In genomic region chr5:128682669-128683068, GRCh38 we compare ENCODE assay signal across 15 cellular contexts.
A peak's percentile ranks its signal among the peaks of the same experiment; 100 is the strongest.
DNase-seq lines count a peak whose midpoint lies in the region; ATAC-seq, FAIRE-seq and TF ChIP-seq lines count a peak whose summit lies in the region.
"Had no signal": no experiment of that assay in that cellular context is flagged by ENCODE, and none has a peak within 500 bp of the region (broad histone marks: within the 10 kb centered on the region; RNA-seq: fewer than 3 reads in every experiment).

No MANE protein-coding gene starts in this region.

- H3K27ac Mint-ChIP-seq in GM23338 = no peak overlapping the region
- H3K27ac Mint-ChIP-seq in chondrocyte (ENCODE audit: unreplicated experiment) = no peak overlapping the region
- H3K27ac Mint-ChIP-seq: CD14-positive monocyte; CD8-positive, alpha-beta T cell; HFFc6 had no signal

- H3K9me3 Mint-ChIP-seq in GM23338 (no peaks in the 10 kb centered on the region), chondrocyte (ENCODE audit: low read depth) (no peaks in the 10 kb centered on the region)
- H3K9me3 Mint-ChIP-seq: CD14-positive monocyte, HFFc6 had no signal

- H3K36me3 Mint-ChIP-seq in GM23338 (ENCODE audit: low read depth) (no peaks in the 10 kb centered on the region), chondrocyte (ENCODE audit: low read depth) (no peaks in the 10 kb centered on the region)
- H3K36me3 Mint-ChIP-seq: CD14-positive monocyte; CD8-positive, alpha-beta T cell had no signal

- no peaks in the 10 kb centered on the region for H3K9me3 ChIP-seq in IMR-90 (ENCODE audit: control insufficient read depth, insufficient read depth, low read length)
- H3K9me3 ChIP-seq in H1 (ENCODE audit: insufficient read depth in 2 of 2, low read depth in 1 of 2, low read length in 1 of 2) = no peaks in the 10 kb centered on the region
- H3K9me3 ChIP-seq in mesenchymal stem cell (ENCODE audit: control insufficient read depth, low read length) = no peaks in the 10 kb centered on the region
- H3K9me3 ChIP-seq: A549, HAP-1 had no signal

- H3K23me2 ChIP-seq in H1 (ENCODE audit: low read depth, low read length) = no peaks in the 10 kb centered on the region

- H3K79me1 ChIP-seq in IMR-90 (ENCODE audit: low read depth in 1 of 2, low read length in 2 of 2) (no peaks in the 10 kb centered on the region), H1 (ENCODE audit: low read depth, low read length) (no peaks in the 10 kb centered on the region), mesenchymal stem cell (replicated peaks; ENCODE audit: low read length, poor library complexity, severe bottlenecking) (no peaks in the 10 kb centered on the region)

- H2AK5ac ChIP-seq in IMR-90 (ENCODE audit: low read depth, low read length) (no peak overlapping the region), H1 (ENCODE audit: low read depth, low read length) (no peak overlapping the region), mesenchymal stem cell (ENCODE audit: low read length, severe bottlenecking) (no peak overlapping the region)

- H2BK120ac ChIP-seq in IMR-90 (ENCODE audit: low read depth, low read length) (no peak overlapping the region), H1 (replicated peaks; ENCODE audit: low read depth, low read length) (no peak overlapping the region), mesenchymal stem cell (ENCODE audit: low read depth, low read length) (no peak overlapping the region)

- H3K9ac ChIP-seq in IMR-90 (ENCODE audit: low read depth, low read length) (no peak overlapping the region), H1 (replicated peaks in 1 of 4; ENCODE audit: extremely low read depth in 1 of 4, low read depth in 3 of 4, low read length in 3 of 4) (no peak overlapping the region), mesenchymal stem cell (ENCODE audit: low read length) (no peak overlapping the region)
- H3K9ac ChIP-seq: GM23248 had no signal

- no peak overlapping the region for H3K18ac ChIP-seq in IMR-90 (ENCODE audit: low read depth, low read length)
- H3K18ac ChIP-seq in H1 (ENCODE audit: extremely low read depth, low read length) = no peak overlapping the region
- no peak overlapping the region for H3K18ac ChIP-seq in mesenchymal stem cell (ENCODE audit: low read depth in 1 of 2, low read length in 2 of 2)

- H4K8ac ChIP-seq in IMR-90 (ENCODE audit: low read depth in 2 of 2, low read length in 2 of 2) (no peak overlapping the region), H1 (ENCODE audit: extremely low read depth, insufficient read depth, low read length) (no peak overlapping the region), mesenchymal stem cell (ENCODE audit: low read length) (no peak overlapping the region)

- H3K9me2 ChIP-seq in GM23338 (ENCODE audit: insufficient read depth) = no peaks in the 10 kb centered on the region

- no peak overlapping the region for H2AK9ac ChIP-seq in IMR-90 (replicated peaks; ENCODE audit: low read depth, low read length, poor library complexity)

- no peak overlapping the region for H3K23ac ChIP-seq in IMR-90 (ENCODE audit: low read depth, low read length)
- no peak overlapping the region for H3K23ac ChIP-seq in H1 (ENCODE audit: insufficient read length)
- H3K23ac ChIP-seq in mesenchymal stem cell (ENCODE audit: low read length in 2 of 2) = no peak overlapping the region

- no CpG with 5 or more reads among the region's 2 CpGs for WGBS in IMR-90 (ENCODE audit: extremely low coverage in 2 of 2, insufficient read length in 1 of 2), 2 experiments
- 86% methylated on average over 2 of the region's 2 CpGs; no CpG with 5 or more reads in 1 of the 2 experiments for WGBS in H1 (ENCODE audit: extremely low coverage in 1 of 2, insufficient coverage in 1 of 2, insufficient read length in 1 of 2, insufficient replicate concordance in 2 of 2, low coverage in 1 of 2, low lambda C conversion rate in 2 of 2, missing lambda C conversion rate in 1 of 2), 2 experiments
- WGBS in mesenchymal stem cell = 100% methylated on average over 1 of the region's 2 CpGs

- H3F3A ChIP-seq in GM23338 (replicated peaks; ENCODE audit: low read depth) = no peaks in the 10 kb centered on the region

- H3K4me1 ChIP-seq in GM23338 (ENCODE audit: insufficient read depth) (peaks cover 21% of the 10 kb centered on the region), IMR-90 (ENCODE audit: control insufficient read depth, insufficient read depth, low read length) (peaks cover 2% of the 10 kb centered on the region; the same call in 1 of the 2 replicates), H1 (replicated peaks in 1 of 4; ENCODE audit: control insufficient read depth in 3 of 4, insufficient read depth in 4 of 4, low read length in 3 of 4) (peaks cover 3 to 6% (median 6%) of the 10 kb centered on the region in 4 experiments; a peak in 6 of 7 replicates), mesenchymal stem cell (ENCODE audit: control insufficient read depth, insufficient read depth, low read depth, low read length) (no peaks in the 10 kb centered on the region)

- H3K4me3 ChIP-seq in GM23338 (no peak overlapping the region), IMR-90 (ENCODE audit: insufficient read depth, low read depth, low read length) (no peak overlapping the region), H1 (ENCODE audit: extremely low read depth in 1 of 4, insufficient read depth in 2 of 4, low read depth in 3 of 4, low read length in 4 of 4) (no peak overlapping the region), mesenchymal stem cell (ENCODE audit: insufficient read depth in 1 of 2, low read depth in 1 of 2, low read length in 2 of 2) (no peak overlapping the region)
- H3K4me3 ChIP-seq: A549, GM23248, HAP-1 had no signal

- no peak for TF ChIP-seq POLR2A in IMR-90 (IDR thresholded peaks at IDR 0.05; ENCODE audit: low read depth, low read length)
- no peak for TF ChIP-seq POLR2A in H1 (IDR thresholded peaks at IDR 0.05; ENCODE audit: control extremely low read depth in 1 of 2, low read depth in 2 of 2, low read length in 2 of 2)

- intact Hi-C loops in IMR-90 (cut with micrococcal nuclease) = no loop called here

- H3K79me2 ChIP-seq in GM23338 (replicated peaks; ENCODE audit: insufficient read depth) (no peaks in the 10 kb centered on the region), H1 (ENCODE audit: control insufficient read depth in 1 of 2, insufficient read depth in 2 of 2, low read length in 2 of 2) (no peaks in the 10 kb centered on the region)

- H2BK15ac ChIP-seq in IMR-90 (ENCODE audit: low read depth, low read length) (no peak overlapping the region), H1 (ENCODE audit: low read length) (0 out of 2 replicates have a peak overlapping the region, but pooled peaks have one; percentile 5), mesenchymal stem cell (ENCODE audit: low read depth, poor library complexity, severe bottlenecking) (no peak overlapping the region)

- DNase-seq in GM23338 (ENCODE audit: low spot score) (no peak), IMR-90 (no peak), H1 (ENCODE audit: low read depth in 1 of 2, low spot score in 2 of 2) (no peak), chondrocyte (ENCODE audit: low spot score) (no peak), mesenchymal stem cell (no peak)
- DNase-seq: CD8-positive, alpha-beta T cell; DMS53; HFFc6; KBM-7 had no signal

- H3K4me3 Mint-ChIP-seq in GM23338 (no peak overlapping the region), chondrocyte (ENCODE audit: unreplicated experiment) (no peak overlapping the region)
- H3K4me3 Mint-ChIP-seq: CD14-positive monocyte; CD8-positive, alpha-beta T cell; HFFc6 had no signal

- no peak overlapping the region for H2BK12ac ChIP-seq in H1 (ENCODE audit: low read depth, low read length)
- H2BK12ac ChIP-seq in mesenchymal stem cell (ENCODE audit: low read length in 2 of 2) = no peak overlapping the region

- no peak; the same call in 2 of the 3 replicates for ATAC-seq in GM23338
- no peak for ATAC-seq in IMR-90 (ENCODE audit: low read depth)
- ATAC-seq in HG03460 (IDR thresholded peaks at IDR 0.05; ENCODE audit: unreplicated experiment) = no peak
- ATAC-seq: A549; CD8-positive, alpha-beta T cell had no signal

- dilution Hi-C loops in IMR-90 (cut with HindIII; ENCODE audit: low sequenced_read_pairs, unreplicated experiment) = no loop called here

- H4K91ac ChIP-seq in IMR-90 (ENCODE audit: insufficient read depth, low read depth, low read length) (no peak overlapping the region), H1 (replicated peaks; ENCODE audit: insufficient read length, low read length) (peak overlapping the region; percentile 14), mesenchymal stem cell (ENCODE audit: low read length) (no peak overlapping the region)

- no peak for TF ChIP-seq EP300 in H1 (IDR thresholded peaks at IDR 0.05; ENCODE audit: borderline replicate concordance in 1 of 2, low read depth in 2 of 2, low read length in 2 of 2)

- H2BK20ac ChIP-seq in IMR-90 (ENCODE audit: low read depth, low read length) (no peak overlapping the region), H1 (ENCODE audit: low read length) (no peak overlapping the region)

- H3K9me1 ChIP-seq in IMR-90 (ENCODE audit: insufficient read depth, low read length) = no peaks in the 10 kb centered on the region

- H3K14ac ChIP-seq in IMR-90 (replicated peaks; ENCODE audit: low read depth, low read length) (no peak overlapping the region), H1 (ENCODE audit: insufficient read length) (no peak overlapping the region), mesenchymal stem cell (ENCODE audit: low read length in 2 of 2) (no peak overlapping the region)

- H4K5ac ChIP-seq in IMR-90 (ENCODE audit: low read depth, low read length) (no peak overlapping the region), H1 (ENCODE audit: insufficient read length, low read depth, low read length) (no peak overlapping the region)

- H3K27me3 Mint-ChIP-seq in GM23338 (ENCODE audit: insufficient read depth, low read depth, poor library complexity) = no peaks in the 10 kb centered on the region
- peaks cover 3% of the 10 kb centered on the region for H3K27me3 Mint-ChIP-seq in chondrocyte (ENCODE audit: low read depth)

- BruUV-seq in IMR-90 (replicated peaks; lab: Mats Ljungman, UMichigan) = no TSS peak

- CTCF ChIA-PET in IMR-90 (lab: Yijun Ruan, JAX) (no interaction called here), H1 (lab: Charles Lee; ENCODE audit: partially characterized antibody) (interaction anchor here (0.5 to 3.2 kb wide), 9 partner anchors 9 to 175 kb away, joined by 3 to 16 read pairs (median 4); no protein-coding TSS in a partner anchor)

- H2AFZ ChIP-seq in GM23338 (no peak overlapping the region), IMR-90 (replicated peaks; ENCODE audit: low read length, poor library complexity) (no peak overlapping the region), H1 (ENCODE audit: low read length) (no peak overlapping the region), mesenchymal stem cell (ENCODE audit: low read depth, low read length) (no peak overlapping the region)
- H2AFZ ChIP-seq: GM23248 had no signal

- H3K56ac ChIP-seq in IMR-90 (ENCODE audit: extremely low read depth, insufficient read depth, low read length) = no peak overlapping the region
- H3K56ac ChIP-seq in H1 (replicated peaks; ENCODE audit: insufficient read length, low read depth, low read length) = no peak overlapping the region

- TF ChIP-seq RAD21 in IMR-90 (IDR thresholded peaks at IDR 0.05; ENCODE audit: low read length) = no peak
- TF ChIP-seq RAD21 in H1 (IDR thresholded peaks at IDR 0.05 in 1 of 2, conservative IDR thresholded peaks at IDR 0.05 in 1 of 2; ENCODE audit: low read depth in 2 of 2, low read length in 2 of 2) = no peak

- H3K4me2 ChIP-seq in GM23338 = peak overlapping the region; percentile 18; the same call in 1 of the 2 replicates
- H3K4me2 ChIP-seq in IMR-90 (ENCODE audit: low read depth, low read length) = no peak overlapping the region
- 0 out of 4 replicates have a peak overlapping the region, but pooled peaks of 1 of the 2 experiments have one; percentile 51 for H3K4me2 ChIP-seq in H1 (ENCODE audit: insufficient read depth in 1 of 2, low read depth in 2 of 2, low read length in 2 of 2)
- H3K4me2 ChIP-seq in mesenchymal stem cell (ENCODE audit: low read length, poor library complexity, severe bottlenecking) = no peak overlapping the region
- H3K4me2 ChIP-seq: A549 had no signal

- no peak overlapping the region for H2BK5ac ChIP-seq in IMR-90 (ENCODE audit: low read depth, low read length, poor library complexity, severe bottlenecking)
- no peak overlapping the region for H2BK5ac ChIP-seq in H1 (ENCODE audit: low read depth, low read length)
- H2BK5ac ChIP-seq in mesenchymal stem cell (ENCODE audit: low read depth, low read length, poor library complexity, severe bottlenecking) = no peak overlapping the region

- TF ChIP-seq CTCF in GM23338 (conservative IDR thresholded peaks at IDR 0.05; ENCODE audit: low read depth in 2 of 2) (no peak), IMR-90 (conservative IDR thresholded peaks at IDR 0.05; ENCODE audit: low read depth, low read length) (no peak), H1 (IDR thresholded peaks at IDR 0.05; ENCODE audit: control extremely low read depth in 1 of 3, insufficient read depth in 1 of 3, low read depth in 1 of 3, low read length in 3 of 3) (no peak), chondrocyte (IDR thresholded peaks at IDR 0.05) (no peak)

- in situ Hi-C loops in IMR-90 (cut with MboI; ENCODE audit: low sequenced_read_pairs) = no loop called here

- no peak overlapping the region for H3K4ac ChIP-seq in IMR-90 (ENCODE audit: low read depth, low read length)
- no peak overlapping the region for H3K4ac ChIP-seq in H1 (replicated peaks; ENCODE audit: insufficient read length, low read depth, low read length)
- no peak overlapping the region for H3K4ac ChIP-seq in mesenchymal stem cell (ENCODE audit: low read depth in 1 of 2, low read length in 2 of 2)

- H3K27ac ChIP-seq in GM23338 (ENCODE audit: low read depth) = no peak overlapping the region
- H3K27ac ChIP-seq in IMR-90 (ENCODE audit: insufficient read depth, low read length) = no peak overlapping the region
- H3K27ac ChIP-seq in H1 (ENCODE audit: low read depth, low read length) = no peak overlapping the region
- H3K27ac ChIP-seq in mesenchymal stem cell (ENCODE audit: low read length, poor library complexity, severe bottlenecking) = no peak overlapping the region
- H3K27ac ChIP-seq: A549, GM23248 had no signal

- H4K20me1 ChIP-seq in GM23338 (replicated peaks; ENCODE audit: insufficient read depth) (no peaks in the 10 kb centered on the region), IMR-90 (ENCODE audit: insufficient read depth, low read length) (no peaks in the 10 kb centered on the region), H1 (replicated peaks in 1 of 2; ENCODE audit: control insufficient read depth in 1 of 2, insufficient read depth in 2 of 2, low read length in 2 of 2) (no peaks in the 10 kb centered on the region)

- H3K4me1 Mint-ChIP-seq in GM23338 (peaks cover 29% of the 10 kb centered on the region), chondrocyte (ENCODE audit: low read depth) (peaks cover 22% of the 10 kb centered on the region)
- H3K4me1 Mint-ChIP-seq: CD14-positive monocyte had no signal

- no peak for FAIRE-seq in H1 (lab: Jason Lieb, UNC)
- FAIRE-seq: A549, GM18507 had no signal

- H3K27me3 ChIP-seq in GM23338 (ENCODE audit: insufficient read depth) (no peaks in the 10 kb centered on the region), IMR-90 (ENCODE audit: control insufficient read depth, insufficient read depth, low read length) (no peaks in the 10 kb centered on the region; the same call in 1 of the 2 replicates), H1 (replicated peaks in 1 of 4; ENCODE audit: control insufficient read depth in 3 of 4, extremely low read depth in 1 of 4, insufficient read depth in 3 of 4, low read length in 3 of 4) (no peaks in the 10 kb centered on the region), mesenchymal stem cell (ENCODE audit: control insufficient read depth in 1 of 2, insufficient read depth in 1 of 2, low read length in 2 of 2) (no peaks in the 10 kb centered on the region)

- POLR2A ChIA-PET in IMR-90 (lab: Charles Lee; ENCODE audit: unreplicated experiment) (no interaction called here), H1 (lab: Charles Lee; ENCODE audit: partially characterized antibody) (no interaction called here)

- H3K36me3 ChIP-seq in GM23338 (ENCODE audit: insufficient read depth) = no peaks in the 10 kb centered on the region
- H3K36me3 ChIP-seq in IMR-90 (ENCODE audit: control insufficient read depth, insufficient read depth, low read length) = no peaks in the 10 kb centered on the region
- H3K36me3 ChIP-seq in H1 (ENCODE audit: control insufficient read depth in 2 of 4, insufficient read depth in 4 of 4, low read length in 3 of 4) = no peaks in the 10 kb centered on the region
- no peaks in the 10 kb centered on the region for H3K36me3 ChIP-seq in mesenchymal stem cell (ENCODE audit: control insufficient read depth in 1 of 2, insufficient read depth in 2 of 2, low read depth in 1 of 2, low read length in 2 of 2)
- H3K36me3 ChIP-seq: HAP-1 had no signal
